Comparison of ENCODE assay signal across 1 cellular context in genomic region chr1:119735217-119735616, GRCh38.
A peak's percentile ranks its signal among the peaks of the same experiment; 100 is the strongest.
TF ChIP-seq lines count a peak whose summit lies in the region.

No MANE protein-coding gene starts in this region.

TF ChIP-seq in K562, 482 proteins besides CTCF, POLR2A, EP300 and RAD21:
- TF ChIP-seq TCF7L2 (IDR thresholded peaks at IDR 0.05; ENCODE audit: low read depth, low read length) (no peak), KDM4B (IDR thresholded peaks at IDR 0.05; ENCODE audit: borderline replicate concordance in 2 of 2, low read depth in 1 of 2) (no peak), CREB3L1 (IDR thresholded peaks at IDR 0.05; ENCODE audit: borderline replicate concordance, low read depth) (no peak), ZBTB2 (IDR thresholded peaks at IDR 0.05) (no peak), FOXM1 (IDR thresholded peaks at IDR 0.05; ENCODE audit: low read depth) (no peak), FOXM1 (CRISPR knock-in tag; IDR thresholded peaks at IDR 0.05; ENCODE audit: low read depth) (peak; percentile 29; the same call in 1 of the 2 replicates), ZNF384 (IDR thresholded peaks at IDR 0.05; ENCODE audit: low read depth, low read length) (no peak), NUFIP1 (IDR thresholded peaks at IDR 0.05; ENCODE audit: partially characterized antibody) (no peak), ZBTB9 (CRISPR knock-in tag; IDR thresholded peaks at IDR 0.05) (no peak), CUX1 (CRISPR knock-in tag; IDR thresholded peaks at IDR 0.05) (no peak), ZNF668 (CRISPR knock-in tag; IDR thresholded peaks at IDR 0.05) (no peak), TARDBP (IDR thresholded peaks at IDR 0.05) (no peak), POLR2G (IDR thresholded peaks at IDR 0.05; ENCODE audit: low read depth, low read length) (peak; percentile 52; the same call in 1 of the 2 replicates), ZNF143 (CRISPR knock-in tag; IDR thresholded peaks at IDR 0.05) (no peak), U2AF1 (optimal IDR thresholded peaks at IDR 0.05; ENCODE audit: low read depth, low read length) (no peak)
